ENCODE assay signal across 23 cellular contexts in genomic region chr12:49881400-49882247, GRCh38. TPM values are rescaled to one million over a fixed set of nuclear protein-coding genes. Genes with fewer than 3 reads are reported as not detected.
A peak's percentile ranks its signal among the peaks of the same experiment; 100 is the strongest.
DNase-seq lines count a peak whose midpoint lies in the region; ATAC-seq, FAIRE-seq and TF ChIP-seq lines count a peak whose summit lies in the region.
"Had no signal": no experiment of that assay in that cellular context is flagged by ENCODE, and none has a peak within 500 bp of the region (broad histone marks: within the 10 kb centered on the region; RNA-seq: fewer than 3 reads in every experiment).

No MANE protein-coding gene starts in this region.

- no peak for FAIRE-seq in kidney (lab: Jason Lieb, UNC)
- FAIRE-seq: A549 had no signal

- peaks cover 7% of the 10 kb centered on the region for H3K4me1 Mint-ChIP-seq in T-helper 17 cell
- H3K4me1 Mint-ChIP-seq in effector memory CD8-positive, alpha-beta T cell (ENCODE audit: low read depth in 2 of 2) = peaks cover 5 to 6% of the 10 kb centered on the region in 2 donors

- peaks cover 13 to 30% of the 10 kb centered on the region in 2 donors for H3K9me3 Mint-ChIP-seq in effector memory CD8-positive, alpha-beta T cell
- H3K9me3 Mint-ChIP-seq: CD8-positive, alpha-beta T cell had no signal

- DNase-seq in BE2C (peak; percentile 7), T-helper 17 cell (no peak), kidney (peak; percentile 48), posterior vena cava (ENCODE audit: low spot score) (peak; percentile 51), thyroid gland (no peak), mucosa of descending colon (no peak)
- no peak for DNase-seq in effector memory CD8-positive, alpha-beta T cell
- DNase-seq: Calu3; CD8-positive, alpha-beta T cell; GF-D8; GM23248; IMR-90; NCI-H1417 treated with DMSO at 0.1 percent for 48 hours; NCI-H1930; NCI-H345; NCI-H526 had no signal

- intact Hi-C loops in kidney (cut with DNase I) (no loop called here), posterior vena cava (cut with DNase I) (no loop called here), thyroid gland (cut with DNase I) (no loop called here), mucosa of descending colon (cut with DNase I, micrococcal nuclease) (no loop called here)

- H3K9ac ChIP-seq in kidney (ENCODE audit: low read length in 2 of 2) = no peak overlapping the region
- H3K9ac ChIP-seq: BLaER1, GM23248 had no signal

- no peak for TF ChIP-seq POLR2A in thyroid gland (IDR thresholded peaks at IDR 0.05)

- no peak overlapping the region for H3K27ac ChIP-seq in kidney (ENCODE audit: low read depth in 2 of 2, low read length in 2 of 2)
- H3K27ac ChIP-seq in thyroid gland = no peak overlapping the region
- H3K27ac ChIP-seq: A549, BLaER1, GM23248, HL-60, SJSA1 had no signal

- H3K9me3 ChIP-seq in BE2C (no peaks in the 10 kb centered on the region), T-helper 17 cell (ENCODE audit: control insufficient read depth, low read length, poor library complexity, severe bottlenecking) (no peaks in the 10 kb centered on the region), kidney (ENCODE audit: control insufficient read depth in 1 of 2, low read length in 2 of 2) (no peaks in the 10 kb centered on the region), thyroid gland (no peaks in the 10 kb centered on the region), mucosa of descending colon (no peaks in the 10 kb centered on the region)
- H3K9me3 ChIP-seq: BLaER1, SJSA1 had no signal

- 87 to 89% methylated on average over 12 to 17 of the region's 17 CpGs for WGBS in thyroid gland, 2 donors

- no peaks in the 10 kb centered on the region for H3K36me3 Mint-ChIP-seq in T-helper 17 cell (ENCODE audit: low read depth)
- peaks cover 2% of the 10 kb centered on the region for H3K36me3 Mint-ChIP-seq in effector memory CD8-positive, alpha-beta T cell (ENCODE audit: insufficient read depth)
- H3K36me3 Mint-ChIP-seq: CD8-positive, alpha-beta T cell had no signal

- TF ChIP-seq CTCF in BE2C (IDR thresholded peaks at IDR 0.05; ENCODE audit: low read depth, low read length) (no peak), kidney (IDR thresholded peaks at IDR 0.05; ENCODE audit: borderline replicate concordance, extremely low read depth, insufficient read depth) (no peak), thyroid gland (IDR thresholded peaks at IDR 0.05) (no peak), mucosa of descending colon (IDR thresholded peaks at IDR 0.05) (no peak)

- H3K4me1 ChIP-seq in BE2C (peaks cover 23% of the 10 kb centered on the region), kidney (ENCODE audit: control insufficient read depth in 1 of 2, insufficient read depth in 1 of 2, low read depth in 1 of 2, low read length in 2 of 2) (peaks cover 0 to 3% of the 10 kb centered on the region in 2 donors), thyroid gland (peaks cover 0 to 6% of the 10 kb centered on the region in 2 donors), mucosa of descending colon (ENCODE audit: low read depth) (no peaks in the 10 kb centered on the region)
- H3K4me1 ChIP-seq: A549, BLaER1, SJSA1 had no signal

- ATAC-seq in T-helper 17 cell (no peak), GM21619 (IDR thresholded peaks at IDR 0.05; ENCODE audit: unreplicated experiment) (no peak), mucosa of descending colon (no peak)
- no peak for ATAC-seq in effector memory CD8-positive, alpha-beta T cell (replicated peaks)
- ATAC-seq: A549; CD8-positive, alpha-beta T cell had no signal

- H3K4me3 ChIP-seq in BE2C (ENCODE audit: low read depth, low read length) = no peak overlapping the region
- no peak overlapping the region for H3K4me3 ChIP-seq in kidney (ENCODE audit: low read length in 2 of 2)
- H3K4me3 ChIP-seq in thyroid gland (replicated peaks in 1 of 3) = no peak overlapping the region
- no peak overlapping the region for H3K4me3 ChIP-seq in mucosa of descending colon
- H3K4me3 ChIP-seq: A549, BLaER1, GM23248, SJSA1 had no signal

- H3K36me3 ChIP-seq in BE2C (0 out of 2 replicates have a peak, but pooled peaks cover under 1% of the 10 kb centered on the region), kidney (ENCODE audit: control insufficient read depth in 1 of 2, insufficient read depth in 2 of 2, low read length in 2 of 2) (peaks cover 0 to 2% of the 10 kb centered on the region in 2 donors), thyroid gland (no peaks in the 10 kb centered on the region), mucosa of descending colon (ENCODE audit: low read depth) (no peaks in the 10 kb centered on the region)
- H3K36me3 ChIP-seq: BLaER1, SJSA1 had no signal

- no peak overlapping the region for H3K4me3 Mint-ChIP-seq in T-helper 17 cell
- no peak overlapping the region for H3K4me3 Mint-ChIP-seq in effector memory CD8-positive, alpha-beta T cell
- H3K4me3 Mint-ChIP-seq: CD8-positive, alpha-beta T cell had no signal

- peaks cover 15% of the 10 kb centered on the region for H3K27me3 Mint-ChIP-seq in T-helper 17 cell
- H3K27me3 Mint-ChIP-seq in effector memory CD8-positive, alpha-beta T cell = peaks cover 6 to 37% of the 10 kb centered on the region in 2 donors

- no peaks in the 10 kb centered on the region for H3K27me3 ChIP-seq in BE2C
- H3K27me3 ChIP-seq in thyroid gland = no peaks in the 10 kb centered on the region
- H3K27me3 ChIP-seq: BLaER1 had no signal

- H3K27ac Mint-ChIP-seq in T-helper 17 cell = peak overlapping the region; percentile 8
- no peak overlapping the region for H3K27ac Mint-ChIP-seq in effector memory CD8-positive, alpha-beta T cell
- H3K27ac Mint-ChIP-seq: CD8-positive, alpha-beta T cell had no signal

RNA-seq across cellular contexts. Expression of gene FAIM2, which starts 22.1 kb away (rescaled TPM):
- polyA plus RNA-seq in BE2C (2012; ENCODE audit: insufficient read depth, insufficient read length, low read depth) = 226 TPM
- total RNA-seq in T-helper 17 cell = under 1 TPM; 0.05 to 0.68 TPM
- total RNA-seq in kidney = 5.5 TPM
- polyA plus RNA-seq in kidney (ENCODE audit: insufficient read depth, low read depth, low replicate concordance) = 1.3 TPM
- 1 to 10 TPM; 1.8 to 2.5 TPM for total RNA-seq in posterior vena cava
- total RNA-seq in thyroid gland = 1 to 10 TPM in 1 of 4 donors, under 1 TPM in 2, not detected in 1; 0.13 to 3.0 (median 0.33) TPM
- 10 to 100 TPM in 1 of 3 donors, 1 to 10 TPM in 1, under 1 TPM in 1; 0.67 to 12.9 (median 2.5) TPM for total RNA-seq in mucosa of descending colon
- total RNA-seq: Calu3; CD8-positive, alpha-beta T cell; HT1080; MCF 10A; SJSA1 had no signal

RNA-seq across cellular contexts. Expression of gene BCDIN3D, which starts 38.7 kb away (rescaled TPM):
- 10.0 TPM for polyA plus RNA-seq in BE2C (2012; ENCODE audit: insufficient read depth, insufficient read length, low read depth)
- 1 to 10 TPM; 3.6 to 4.9 TPM for total RNA-seq in T-helper 17 cell
- total RNA-seq in kidney = 5.1 TPM
- 4.6 TPM for polyA plus RNA-seq in kidney (ENCODE audit: insufficient read depth, low read depth, low replicate concordance)
- 1 to 10 TPM; 2.5 to 4.0 TPM for total RNA-seq in posterior vena cava
- total RNA-seq in thyroid gland = 1 to 10 TPM; 3.9 to 6.1 (median 4.1) TPM
- total RNA-seq in mucosa of descending colon = 1 to 10 TPM; 3.0 to 5.0 (median 3.7) TPM

RNA-seq across cellular contexts. Expression of gene NCKAP5L, which starts 53.4 kb away (rescaled TPM):
- polyA plus RNA-seq in BE2C (2012; ENCODE audit: insufficient read depth, insufficient read length, low read depth) = 65.3 TPM
- total RNA-seq in T-helper 17 cell (1 to 10 TPM; 8.7 to 9.3 TPM), kidney (20.6 TPM), posterior vena cava (10 to 100 TPM; 16.2 to 22.4 TPM), thyroid gland (10 to 100 TPM; 14.1 to 33.7 (median 16.3) TPM), mucosa of descending colon (10 to 100 TPM in 1 of 3 donors, 1 to 10 TPM in 2; 2.5 to 17.7 (median 4.7) TPM)
- polyA plus RNA-seq in kidney (ENCODE audit: insufficient read depth, low read depth, low replicate concordance) = 7.2 TPM

Comparison
In these comparisons a context has a peak if more than half of its experiments do, and no peak if none do; other contexts are left out.
1. DNase-seq: peak in BE2C (single experiment), kidney (single experiment) and posterior vena cava (single experiment); none in T-helper 17 cell (0 of 3), thyroid gland (0 of 2), mucosa of descending colon (0 of 3) and effector memory CD8-positive, alpha-beta T cell (0 of 3).